In the genomic region with DNA sequence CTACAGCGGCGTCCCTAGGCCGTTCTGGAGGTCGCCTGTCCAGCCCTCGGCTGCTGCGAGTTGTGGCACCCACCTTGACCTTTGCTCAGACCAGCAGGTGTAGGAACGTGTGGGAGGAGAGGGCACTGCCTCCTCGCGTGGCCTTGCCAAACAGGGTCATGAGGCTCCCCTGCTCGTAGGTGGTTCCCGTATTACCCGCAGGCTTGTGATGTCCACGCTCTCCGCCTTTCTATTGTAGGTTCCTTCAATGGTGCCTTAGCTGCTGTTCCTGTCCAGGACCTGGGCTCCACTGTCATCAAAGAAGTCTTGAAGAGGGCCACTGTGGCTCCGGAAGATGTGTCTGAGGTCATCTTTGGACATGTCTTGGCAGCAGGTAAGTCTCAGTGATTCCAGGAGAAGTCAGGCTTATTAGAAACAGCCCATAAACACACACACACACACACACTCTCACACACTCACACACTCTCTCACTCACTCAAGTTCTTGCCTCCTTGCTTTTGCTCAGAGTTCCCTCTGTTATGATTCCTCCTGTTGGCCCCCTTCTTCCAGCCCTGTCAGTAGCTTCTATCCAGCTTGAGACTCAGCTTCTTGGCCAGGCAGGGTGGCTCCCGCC, we compare ENCODE assay signal across 9 cellular contexts. TPM values are rescaled to one million over a fixed set of nuclear protein-coding genes. Genes with fewer than 3 reads are reported as not detected.
DNase-seq lines count a peak whose midpoint lies in the region; ATAC-seq lines count a peak whose summit lies in the region.
"Had no signal": no experiment of that assay in that cellular context is flagged by ENCODE, and none has a peak within 500 bp of the region (broad histone marks: within the 10 kb centered on the region; RNA-seq: fewer than 3 reads in every experiment).

No MANE protein-coding gene starts in this region.

- peak overlapping the region; percentile 99 for H3K4me3 Mint-ChIP-seq in activated naive CD8-positive, alpha-beta T cell treated with anti-CD3 and anti-CD28 coated beads, Interleukin-2, amount 10 ng/mL, durations not matched to agents 7 days and 5 days

- peak overlapping the region; percentile 93 for H3K27ac Mint-ChIP-seq in activated naive CD8-positive, alpha-beta T cell treated with anti-CD3 and anti-CD28 coated beads, Interleukin-2, amount 10 ng/mL, durations not matched to agents 7 days and 5 days

- ATAC-seq in GM18909 (IDR thresholded peaks at IDR 0.05; ENCODE audit: poor library complexity, unreplicated experiment): peak; percentile 14
- no peak for ATAC-seq in activated naive CD8-positive, alpha-beta T cell treated with anti-CD3 and anti-CD28 coated beads, Interleukin-2, amount 10 ng/mL, durations not matched to agents 7 days and 5 days (ENCODE audit: low read depth)

- peak overlapping the region; percentile 55; the same call in 1 of the 2 replicates for H3K4me3 ChIP-seq in iPS DF 6.9 (ENCODE audit: low read length)
- peak overlapping the region; percentile 98 for H3K4me3 ChIP-seq in skeletal muscle satellite cell (ENCODE audit: low read length)

- H3K9me3 Mint-ChIP-seq in activated naive CD8-positive, alpha-beta T cell treated with anti-CD3 and anti-CD28 coated beads, Interleukin-2, amount 10 ng/mL, durations not matched to agents 7 days and 5 days: no peaks in the 10 kb centered on the region

- H3K9ac ChIP-seq in skeletal muscle satellite cell (ENCODE audit: low read depth, low read length): peak overlapping the region; percentile 93

- in situ Hi-C loops in ACHN (cut with HindIII; ENCODE audit: low pct_ligation_motif_present, low pct_unique_long_range_greater_than_20kb, low sequenced_read_pairs) (no loop called here), KBM-7 (cut with MboI; ENCODE audit: low pct_unique_long_range_greater_than_20kb, low sequenced_read_pairs) (no loop called here)

- no peaks in the 10 kb centered on the region for H3K27me3 Mint-ChIP-seq in activated naive CD8-positive, alpha-beta T cell treated with anti-CD3 and anti-CD28 coated beads, Interleukin-2, amount 10 ng/mL, durations not matched to agents 7 days and 5 days

- no peak overlapping the region for H3K27ac ChIP-seq in iPS DF 6.9 (ENCODE audit: low read length)

- H3K36me3 ChIP-seq in iPS DF 6.9 (ENCODE audit: control insufficient read depth, insufficient read depth, low read length) (peaks cover 21% of the 10 kb centered on the region), skeletal muscle satellite cell (ENCODE audit: insufficient read depth, low read length) (peaks cover 43% of the 10 kb centered on the region)

- H3K27me3 ChIP-seq in iPS DF 6.9 (ENCODE audit: control insufficient read depth, insufficient read depth, low read length) (no peaks in the 10 kb centered on the region), skeletal muscle satellite cell (ENCODE audit: control insufficient read depth, insufficient read depth, low read length) (no peaks in the 10 kb centered on the region)

- H3K36me3 Mint-ChIP-seq in activated naive CD8-positive, alpha-beta T cell treated with anti-CD3 and anti-CD28 coated beads, Interleukin-2, amount 10 ng/mL, durations not matched to agents 7 days and 5 days: peaks cover 28% of the 10 kb centered on the region

- H3K4me1 ChIP-seq in iPS DF 6.9 (ENCODE audit: control insufficient read depth, insufficient read depth, low read length): peaks cover 7% of the 10 kb centered on the region
- peaks cover 36% of the 10 kb centered on the region for H3K4me1 ChIP-seq in skeletal muscle satellite cell (ENCODE audit: control insufficient read depth, insufficient read depth, low read length)

- H3K9me3 ChIP-seq in iPS DF 6.9 (ENCODE audit: control insufficient read depth, insufficient read depth, low read length): no peaks in the 10 kb centered on the region
- H3K9me3 ChIP-seq in skeletal muscle satellite cell (replicated peaks; ENCODE audit: low read length): no peaks in the 10 kb centered on the region

- POLR2A ChIA-PET in activated naive CD8-positive, alpha-beta T cell treated with anti-CD3 and anti-CD28 coated beads, Interleukin-2, amount 10 ng/mL, durations not matched to agents 7 days and 5 days (lab: Charles Lee): interaction anchor here (4.2 to 4.7 kb wide), 2 partner anchors 27 to 35 kb away, joined by 43 to 44 read pairs; a partner anchor contains a TSS

- DNase-seq in ACHN (peak; percentile 10), KBM-7 (peak; percentile 32), iPS DF 6.9 (ENCODE audit: low read depth, low spot score) (no peak), NCI-H510A treated with DMSO at 0.1 percent for 48 hours (lab: John Stamatoyannopoulos, UW) (no peak)
- DNase-seq in activated naive CD8-positive, alpha-beta T cell treated with anti-CD3 and anti-CD28 coated beads, Interleukin-2, amount 10 ng/mL, durations not matched to agents 7 days and 5 days: no peak
- DNase-seq in NK-92 treated with Interleukin-12 subunit alpha and Interleukin-12 subunit beta, amount 100 ng/mL, for 24 hours (lab: John Stamatoyannopoulos, UW): no peak

- no CpG with 5 or more reads among the region's 16 CpGs for whole genome bisulfite sequencing in iPS DF 6.9 (ENCODE audit: insufficient coverage, insufficient read length)

- peaks cover 27% of the 10 kb centered on the region for H3K4me1 Mint-ChIP-seq in activated naive CD8-positive, alpha-beta T cell treated with anti-CD3 and anti-CD28 coated beads, Interleukin-2, amount 10 ng/mL, durations not matched to agents 7 days and 5 days

- peak overlapping the region; percentile 99 for H3K4me2 ChIP-seq in skeletal muscle satellite cell (ENCODE audit: low read length)

RNA-seq across cellular contexts. Expression of a gene that starts 0.9 kb away (rescaled TPM):
- total RNA-seq in activated naive CD8-positive, alpha-beta T cell treated with anti-CD3 and anti-CD28 coated beads, Interleukin-2, amount 10 ng/mL, durations not matched to agents 7 days and 5 days: 10 to 100 TPM; 55.3 to 57.1 TPM
- total RNA-seq in skeletal muscle satellite cell (2012; rRNA removed): 14.6 and 26.6 TPM in 2 replicates

RNA-seq across cellular contexts. Expression of a gene that starts 26.6 kb away (rescaled TPM):
- 100 to 1,000 TPM; 181 to 197 TPM for total RNA-seq in activated naive CD8-positive, alpha-beta T cell treated with anti-CD3 and anti-CD28 coated beads, Interleukin-2, amount 10 ng/mL, durations not matched to agents 7 days and 5 days
- total RNA-seq in skeletal muscle satellite cell (2012; rRNA removed): 290 and 301 TPM in 2 replicates

RNA-seq across cellular contexts. Expression of a gene that starts 27.5 kb away (rescaled TPM):
- 10 to 100 TPM; 58.9 to 62.0 TPM for total RNA-seq in activated naive CD8-positive, alpha-beta T cell treated with anti-CD3 and anti-CD28 coated beads, Interleukin-2, amount 10 ng/mL, durations not matched to agents 7 days and 5 days
- 87.7 and 89.8 TPM in 2 replicates for total RNA-seq in skeletal muscle satellite cell (2012; rRNA removed)

RNA-seq across cellular contexts. Expression of a gene that starts 35.5 kb away (rescaled TPM):
- 100 to 1,000 TPM; 127 to 129 TPM for total RNA-seq in activated naive CD8-positive, alpha-beta T cell treated with anti-CD3 and anti-CD28 coated beads, Interleukin-2, amount 10 ng/mL, durations not matched to agents 7 days and 5 days
- 69.0 and 115 TPM in 2 replicates for total RNA-seq in skeletal muscle satellite cell (2012; rRNA removed)

RNA-seq across cellular contexts. Expression of a gene that starts 37.3 kb away (rescaled TPM):
- under 1 TPM; 0.42 to 0.96 TPM for total RNA-seq in activated naive CD8-positive, alpha-beta T cell treated with anti-CD3 and anti-CD28 coated beads, Interleukin-2, amount 10 ng/mL, durations not matched to agents 7 days and 5 days
- total RNA-seq in skeletal muscle satellite cell (2012; rRNA removed): not detected in 2 replicates
- total RNA-seq: renal cortical epithelial cell had no signal

Comparison
In these comparisons a context has a peak if more than half of its experiments do, and no peak if none do; other contexts are left out.
1. DNase-seq: peak in ACHN (single experiment) and KBM-7 (single experiment); none in activated naive CD8-positive, alpha-beta T cell treated with anti-CD3 and anti-CD28 coated beads, Interleukin-2, amount 10 ng/mL, durations not matched to agents 7 days and 5 days (single experiment), iPS DF 6.9 (single experiment), NCI-H510A treated with DMSO at 0.1 percent for 48 hours (single experiment) and NK-92 treated with Interleukin-12 subunit alpha and Interleukin-12 subunit beta, amount 100 ng/mL, for 24 hours (single experiment).